8 cellular contexts compared by ENCODE assay signal in genomic region chr16:58629681-58630640, GRCh38. TPM values are rescaled to one million over a fixed set of nuclear protein-coding genes. Genes with fewer than 3 reads are reported as not detected.
A peak's percentile ranks its signal among the peaks of the same experiment; 100 is the strongest.
DNase-seq lines count a peak whose midpoint lies in the region; ATAC-seq and TF ChIP-seq lines count a peak whose summit lies in the region.

TSS of gene CNOT1 (minus strand) at chr16:58629826. CDS start at chr16:58599337, 30,489 bp downstream.

- DNase-seq in DMS53 treated with DMSO at 0.1 percent for 48 hours (lab: John Stamatoyannopoulos, UW; ENCODE audit: unreplicated experiment) = peak; percentile 96
- DNase-seq in Peyer's patch = peak; percentile 95 to 99 (median 99)
- peak; percentile 98 for DNase-seq in activated T-cell treated with anti-CD3 and anti-CD28 coated beads, Interleukin-2, amount 50 U/mL, for 48 hours
- DNase-seq in stimulated activated CD8-positive, alpha-beta memory T cell treated with anti-CD3 and anti-CD28 coated beads, Interleukin-7, amount 100 ng/mL, for 24 hours (ENCODE audit: low read depth) = peak; percentile 96

- H3K4me3 ChIP-seq in KMS-11 (IDR thresholded peaks at IDR 0.05; ENCODE audit: insufficient read depth, low read depth, low read length) = peak within 1 kb of the TSS; percentile 48
- peak within 1 kb of the TSS; percentile 86 to 98 (median 92) for H3K4me3 ChIP-seq in Peyer's patch
- H3K4me3 ChIP-seq in muscle layer of colon (ENCODE audit: low read depth in 1 of 2, low read length in 2 of 2) = peak within 1 kb of the TSS; percentile 79 to 98

- H3K4me2 ChIP-seq in KMS-11 = peak within 1 kb of the TSS; percentile 93

- H3K4me1 ChIP-seq in KMS-11 (ENCODE audit: low read depth, poor library complexity, severe bottlenecking) (peaks cover 30% of the 10 kb centered on the region), Peyer's patch (peaks cover 0 to 18% (median 7%) of the 10 kb centered on the region in 4 donors), muscle layer of colon (ENCODE audit: insufficient read depth, low read length) (peaks cover 17% of the 10 kb centered on the region)

- TF ChIP-seq POLR2A in Peyer's patch (IDR thresholded peaks at IDR 0.05) = peak; percentile 75 to 84

- TF ChIP-seq CTCF in KMS-11 (conservative IDR thresholded peaks at IDR 0.05; ENCODE audit: low read depth, low read length) (no peak), Peyer's patch (IDR thresholded peaks at IDR 0.05) (no peak)

- peaks cover 11% of the 10 kb centered on the region for H4K20me1 ChIP-seq in KMS-11 (ENCODE audit: insufficient read depth)

- H3K27ac ChIP-seq in KMS-11 = peak within 1 kb of the TSS; percentile 93
- H3K27ac ChIP-seq in Peyer's patch = peak within 1 kb of the TSS; percentile 98 to 100 (median 99)
- peak within 1 kb of the TSS; percentile 97 for H3K27ac ChIP-seq in muscle layer of colon (ENCODE audit: low read depth, low read length)

- peak; percentile 85 for ATAC-seq in GM21737 (IDR thresholded peaks at IDR 0.05; ENCODE audit: unreplicated experiment)
- ATAC-seq in esophagus mucosa = peak; percentile 96

- no peaks in the 10 kb centered on the region; the same call in 1 of the 2 replicates for H3K36me3 ChIP-seq in KMS-11 (ENCODE audit: insufficient read depth)
- peaks cover 0 to 1% (median 0%) of the 10 kb centered on the region in 3 donors for H3K36me3 ChIP-seq in Peyer's patch
- H3K36me3 ChIP-seq in muscle layer of colon (ENCODE audit: insufficient read depth, low read length) = no peaks in the 10 kb centered on the region

- H3K9ac ChIP-seq in KMS-11 (peak within 1 kb of the TSS; percentile 98), muscle layer of colon (ENCODE audit: low read length) (peak within 1 kb of the TSS; percentile 99)

- H3K9me3 ChIP-seq in Peyer's patch (no peaks in the 10 kb centered on the region), muscle layer of colon (ENCODE audit: low read length) (no peaks in the 10 kb centered on the region)

- H3K27me3 ChIP-seq in KMS-11 (ENCODE audit: insufficient read depth, low read depth) (no peaks in the 10 kb centered on the region), Peyer's patch (no peaks in the 10 kb centered on the region), muscle layer of colon (ENCODE audit: control insufficient read depth in 1 of 2, insufficient read depth in 2 of 2, low read length in 2 of 2) (no peaks in the 10 kb centered on the region)

- H2AFZ ChIP-seq in KMS-11 (ENCODE audit: low read depth) = peak within 1 kb of the TSS; percentile 98

- peaks cover 47% of the 10 kb centered on the region for H3K79me2 ChIP-seq in KMS-11 (ENCODE audit: insufficient read depth, low read depth)

RNA-seq across cellular contexts. Expression of gene CNOT1, which starts in this region (rescaled TPM):
- total RNA-seq in Peyer's patch = 100 to 1,000 TPM; 165 to 211 (median 190) TPM
- total RNA-seq in esophagus mucosa = 196 TPM

Comparison
In these comparisons a context has a peak if more than half of its experiments do, and no peak if none do; other contexts are left out.
1. Peak in every context shown above with its lines: DNase-seq, ATAC-seq, H3K4me3 ChIP-seq and H3K27ac ChIP-seq.